8 cellular contexts compared by ENCODE assay signal in the genomic region with DNA sequence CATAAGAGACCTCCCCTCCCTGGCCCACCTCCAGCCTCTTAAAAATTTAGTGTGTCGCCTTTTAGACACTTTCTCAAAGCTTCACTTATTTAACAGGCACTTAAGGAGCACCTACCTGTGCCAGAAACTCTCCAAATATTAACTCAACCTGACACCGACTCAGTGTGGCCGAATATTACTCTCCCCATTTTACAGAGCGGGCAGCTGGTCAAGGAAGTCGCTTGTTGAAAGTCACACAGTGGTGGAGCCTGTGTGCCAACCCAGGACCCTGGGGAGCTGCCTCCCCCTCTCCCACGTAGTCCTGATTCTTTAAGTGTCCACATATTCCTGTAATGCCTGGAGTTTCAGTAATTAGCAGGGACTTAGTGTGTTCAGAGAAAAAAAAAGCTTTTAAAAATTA. TPM values are rescaled to one million over a fixed set of nuclear protein-coding genes. Genes with fewer than 3 reads are reported as not detected.
DNase-seq lines count a peak whose midpoint lies in the region; ATAC-seq and TF ChIP-seq lines count a peak whose summit lies in the region.

No MANE protein-coding gene starts in this region.

- TF ChIP-seq CTCF in MM.1S (IDR thresholded peaks at IDR 0.05; ENCODE audit: low read length): no peak
- no peak for TF ChIP-seq CTCF in osteocyte (IDR thresholded peaks at IDR 0.05)

- peaks cover 24% of the 10 kb centered on the region for H3K36me3 Mint-ChIP-seq in effector memory CD8-positive, alpha-beta T cell (ENCODE audit: insufficient read depth)
- H3K36me3 Mint-ChIP-seq in osteocyte (ENCODE audit: unreplicated experiment): no peaks in the 10 kb centered on the region

- H3K9me3 ChIP-seq in BLaER1 (no peaks in the 10 kb centered on the region), MM.1S (replicated peaks; ENCODE audit: insufficient read depth, low read length) (no peaks in the 10 kb centered on the region)

- H3K36me3 ChIP-seq in BLaER1: no peaks in the 10 kb centered on the region
- no peaks in the 10 kb centered on the region for H3K36me3 ChIP-seq in MM.1S (replicated peaks; ENCODE audit: insufficient read depth, low read length)

- no peaks in the 10 kb centered on the region for H3K9me2 ChIP-seq in MM.1S (replicated peaks; ENCODE audit: insufficient read depth, low read length)

- peaks cover 12 to 13% of the 10 kb centered on the region in 2 donors for H3K4me1 Mint-ChIP-seq in effector memory CD8-positive, alpha-beta T cell (ENCODE audit: low read depth in 2 of 2)
- peaks cover 64% of the 10 kb centered on the region for H3K4me1 Mint-ChIP-seq in osteocyte (ENCODE audit: unreplicated experiment)

- H3K4me3 ChIP-seq in BLaER1 (peak overlapping the region; percentile 89), MM.1S (ENCODE audit: low read length) (peak overlapping the region; percentile 93; the same call in 1 of the 2 replicates)

- H3K27ac Mint-ChIP-seq in effector memory CD8-positive, alpha-beta T cell: peak overlapping the region; percentile 88 to 91
- peak overlapping the region; percentile 58 for H3K27ac Mint-ChIP-seq in osteocyte (ENCODE audit: unreplicated experiment)

- peaks cover 26 to 69% of the 10 kb centered on the region in 2 donors for H3K27me3 Mint-ChIP-seq in effector memory CD8-positive, alpha-beta T cell
- no peaks in the 10 kb centered on the region for H3K27me3 Mint-ChIP-seq in osteocyte (ENCODE audit: unreplicated experiment)

- H3K27me3 ChIP-seq in BLaER1 (no peaks in the 10 kb centered on the region), MM.1S (replicated peaks; ENCODE audit: insufficient read depth, low read length) (peaks cover 8% of the 10 kb centered on the region; the same call in 1 of the 2 replicates)

- peak overlapping the region; percentile 84 for H3K9ac ChIP-seq in BLaER1
- peak overlapping the region; percentile 73; the same call in 1 of the 2 replicates for H3K9ac ChIP-seq in MM.1S (ENCODE audit: low read length)

- H2AFZ ChIP-seq in MM.1S (ENCODE audit: low read length): peak overlapping the region; percentile 93; the same call in 1 of the 2 replicates

- DNase-seq in MM.1S (no peak), osteocyte (ENCODE audit: extremely low spot score, unreplicated experiment) (no peak), cortex of kidney (lab: John Stamatoyannopoulos, UW) (no peak), cerebellum (ENCODE audit: low spot score) (no peak), SIG-M5 (lab: John Stamatoyannopoulos, UW) (no peak)
- no peak for DNase-seq in effector memory CD8-positive, alpha-beta T cell

- peak overlapping the region; percentile 83 to 84 for H3K4me3 Mint-ChIP-seq in effector memory CD8-positive, alpha-beta T cell
- H3K4me3 Mint-ChIP-seq in osteocyte (ENCODE audit: unreplicated experiment): peak overlapping the region; percentile 78

- peaks cover 49% of the 10 kb centered on the region for H3K4me1 ChIP-seq in BLaER1
- no peaks in the 10 kb centered on the region for H3K4me1 ChIP-seq in MM.1S (ENCODE audit: low read length)

- no peaks in the 10 kb centered on the region for H3K79me2 ChIP-seq in MM.1S (ENCODE audit: low read length)

- no peaks in the 10 kb centered on the region for H3K9me3 Mint-ChIP-seq in effector memory CD8-positive, alpha-beta T cell
- H3K9me3 Mint-ChIP-seq in osteocyte (ENCODE audit: unreplicated experiment): no peaks in the 10 kb centered on the region

- no peak for ATAC-seq in effector memory CD8-positive, alpha-beta T cell (replicated peaks)
- ATAC-seq in HG03159 (IDR thresholded peaks at IDR 0.05; ENCODE audit: unreplicated experiment): no peak

- peak overlapping the region; percentile 89 for H3K4me2 ChIP-seq in BLaER1
- H3K4me2 ChIP-seq in MM.1S (ENCODE audit: low read depth, low read length): peak overlapping the region; percentile 99

- 0 out of 2 replicates have a peak, but pooled peaks cover 10% of the 10 kb centered on the region for H3F3A ChIP-seq in MM.1S (ENCODE audit: insufficient read depth, low read length)

- H4K20me1 ChIP-seq in BLaER1 (peaks cover 34% of the 10 kb centered on the region), MM.1S (ENCODE audit: insufficient read depth, low read length) (no peaks in the 10 kb centered on the region)

- H3K27ac ChIP-seq in BLaER1: peak overlapping the region; percentile 87
- no peak overlapping the region for H3K27ac ChIP-seq in MM.1S (ENCODE audit: low read length)

RNA-seq across cellular contexts. Expression of gene PMEPA1, which starts 1.0 kb away (rescaled TPM):
- total RNA-seq in osteocyte (24.1 and 28.2 TPM in 2 replicates), cerebellum (8.4 TPM)
